ENCODE assay signal across 1 cellular context in genomic region chr5:140672455-140673186, GRCh38.
TF ChIP-seq lines count a peak whose summit lies in the region.

No MANE protein-coding gene starts in this region.

TF ChIP-seq in H1, 55 proteins besides CTCF, POLR2A, EP300 and RAD21:
- TF ChIP-seq FOSL1 (IDR thresholded peaks at IDR 0.05; ENCODE audit: insufficient read depth, low read depth, low read length) (no peak), MAFK (IDR thresholded peaks at IDR 0.05; ENCODE audit: low read depth, low read length) (no peak), CREB1 (IDR thresholded peaks at IDR 0.05) (no peak), CBX8 (IDR thresholded peaks at IDR 0.05; ENCODE audit: borderline replicate concordance, low read depth, low read length) (no peak), SP2 (IDR thresholded peaks at IDR 0.05; ENCODE audit: low read length) (no peak), ZNF274 (IDR thresholded peaks at IDR 0.05; ENCODE audit: borderline replicate concordance, extremely low read depth, low read length) (no peak), ATF2 (IDR thresholded peaks at IDR 0.05; ENCODE audit: low read length) (no peak), EGR1 (IDR thresholded peaks at IDR 0.05; ENCODE audit: borderline replicate concordance, low read depth, low read length) (no peak), PHF8 (conservative IDR thresholded peaks at IDR 0.05; ENCODE audit: low read depth, low read length) (no peak), SIN3A (conservative IDR thresholded peaks at IDR 0.05 in 1 of 2, IDR thresholded peaks at IDR 0.05 in 1 of 2; ENCODE audit: low read depth in 1 of 2, low read length in 2 of 2) (no peak), SUZ12 (IDR thresholded peaks at IDR 0.05; ENCODE audit: low read length) (no peak), CEBPB (IDR thresholded peaks at IDR 0.05; ENCODE audit: low read depth, low read length) (no peak), NRF1 (IDR thresholded peaks at IDR 0.05; ENCODE audit: low read depth, low read length) (no peak), CHD2 (IDR thresholded peaks at IDR 0.05; ENCODE audit: low read length) (no peak), POU5F1 (IDR thresholded peaks at IDR 0.05; ENCODE audit: low read depth, low read length) (no peak), TCF12 (IDR thresholded peaks at IDR 0.05; ENCODE audit: low read depth, low read length) (no peak), BRCA1 (IDR thresholded peaks at IDR 0.05; ENCODE audit: low read depth, low read length) (no peak)
